11 cellular contexts compared by ENCODE assay signal in the genomic region with DNA sequence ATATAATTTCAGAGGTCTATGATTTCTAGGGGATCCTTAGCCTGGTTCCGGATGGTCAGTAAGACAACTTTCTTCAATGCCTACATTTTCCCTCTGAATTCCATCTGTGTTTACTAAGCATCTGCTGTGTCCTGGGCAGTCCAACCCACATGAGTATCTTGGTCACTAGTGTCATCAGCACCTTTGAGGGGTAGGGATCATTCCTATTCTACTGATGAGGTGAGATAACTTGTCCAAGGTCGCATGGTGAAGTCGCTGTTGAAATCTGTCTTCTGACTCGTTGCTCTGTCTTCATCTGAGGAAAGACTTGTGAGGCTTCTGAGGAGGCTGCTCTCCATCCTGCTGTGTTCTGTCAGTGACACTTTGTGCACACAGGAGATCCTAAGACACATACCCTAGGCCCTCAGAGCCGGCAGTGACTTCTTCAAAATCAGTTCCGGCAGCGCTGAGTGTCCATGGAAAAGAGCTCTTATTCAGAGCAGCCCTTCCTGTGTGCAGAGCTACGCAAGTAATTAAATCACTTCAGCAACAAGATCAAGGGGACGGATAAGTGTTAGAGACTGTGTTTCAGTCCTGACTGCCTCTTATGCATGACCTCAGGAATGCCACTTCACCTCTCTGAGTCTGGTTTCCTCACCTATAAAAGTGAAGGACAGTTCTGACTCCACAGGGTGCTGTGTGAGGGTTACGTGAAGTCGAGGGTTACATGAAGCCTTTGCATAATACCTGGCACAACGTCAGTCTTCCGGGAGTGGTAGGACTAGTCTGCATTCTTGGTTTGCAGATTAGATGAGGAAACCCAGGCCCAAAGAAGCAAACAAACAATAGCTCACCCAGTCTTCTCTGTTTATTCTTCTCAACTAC. TPM values are rescaled to one million over a fixed set of nuclear protein-coding genes. Genes with fewer than 3 reads are reported as not detected.
DNase-seq lines count a peak whose midpoint lies in the region; ATAC-seq and TF ChIP-seq lines count a peak whose summit lies in the region.
"Had no signal": no experiment of that assay in that cellular context is flagged by ENCODE, and none has a peak within 500 bp of the region (broad histone marks: within the 10 kb centered on the region; RNA-seq: fewer than 3 reads in every experiment).

No MANE protein-coding gene starts in this region.

- no peak overlapping the region for H3K4me2 ChIP-seq in osteoblast (ENCODE audit: insufficient read depth, low read length)

- no peaks in the 10 kb centered on the region for H3K27me3 Mint-ChIP-seq in Calu3 (ENCODE audit: unreplicated experiment)
- no peaks in the 10 kb centered on the region for H3K27me3 Mint-ChIP-seq in CD4-positive, alpha-beta T cell

- POLR2A ChIA-PET in CD4-positive, alpha-beta T cell (lab: Charles Lee) = no interaction called here

- H3K4me3 ChIP-seq in osteoblast (ENCODE audit: insufficient read depth, low read length) = no peak overlapping the region
- H3K4me3 ChIP-seq in effector memory CD4-positive, alpha-beta T cell (ENCODE audit: insufficient read depth, low read depth, low read length, poor library complexity, severe bottlenecking) = no peak overlapping the region
- H3K4me3 ChIP-seq: thoracic aorta had no signal

- peaks cover 29% of the 10 kb centered on the region for H3K4me1 ChIP-seq in osteoblast (ENCODE audit: insufficient read depth, low read length)
- no peaks in the 10 kb centered on the region for H3K4me1 ChIP-seq in effector memory CD4-positive, alpha-beta T cell (ENCODE audit: control insufficient read depth, insufficient read depth, low read length, poor library complexity, severe bottlenecking)

- BruUV-seq in Calu3 (replicated peaks; lab: Mats Ljungman, UMichigan) = no TSS peak

- peaks cover 51% of the 10 kb centered on the region for H3K36me3 ChIP-seq in osteoblast (ENCODE audit: insufficient read depth, low read length)
- peaks cover 36% of the 10 kb centered on the region for H3K36me3 ChIP-seq in effector memory CD4-positive, alpha-beta T cell (ENCODE audit: control insufficient read depth, insufficient read depth, low read length)

- H3K9me3 ChIP-seq in osteoblast (ENCODE audit: low read depth, low read length) = no peaks in the 10 kb centered on the region
- no peaks in the 10 kb centered on the region for H3K9me3 ChIP-seq in effector memory CD4-positive, alpha-beta T cell (ENCODE audit: control insufficient read depth, low read length)
- no peaks in the 10 kb centered on the region for H3K9me3 ChIP-seq in CD4-positive, alpha-beta T cell (ENCODE audit: control insufficient read depth, low read length)
- H3K9me3 ChIP-seq: thoracic aorta had no signal

- intact Hi-C loops in Calu3 (cut with micrococcal nuclease; ENCODE audit: unreplicated experiment) = no loop called here
- intact Hi-C loops in CD4-positive, alpha-beta T cell (cut with DNase I, micrococcal nuclease) = no loop called here

- no peak overlapping the region for H2AFZ ChIP-seq in osteoblast (ENCODE audit: low read length)

- H3K27ac ChIP-seq in osteoblast (ENCODE audit: low read depth, low read length) = peak overlapping the region; percentile 7
- H3K27ac ChIP-seq in effector memory CD4-positive, alpha-beta T cell (ENCODE audit: insufficient read depth, low read length, poor library complexity, severe bottlenecking) = no peak overlapping the region
- no peak overlapping the region for H3K27ac ChIP-seq in CD4-positive, alpha-beta T cell (ENCODE audit: low read depth, low read length)
- H3K27ac ChIP-seq: thoracic aorta had no signal

- H3K9me3 Mint-ChIP-seq in Calu3 (ENCODE audit: low read depth, unreplicated experiment) = no peaks in the 10 kb centered on the region
- no peaks in the 10 kb centered on the region for H3K9me3 Mint-ChIP-seq in CD4-positive, alpha-beta T cell

- H3K36me3 Mint-ChIP-seq in Calu3 (ENCODE audit: insufficient read depth, unreplicated experiment) = peaks cover 56% of the 10 kb centered on the region
- H3K36me3 Mint-ChIP-seq in CD4-positive, alpha-beta T cell (ENCODE audit: low read depth) = peaks cover 64% of the 10 kb centered on the region

- H3K4me1 Mint-ChIP-seq in Calu3 (ENCODE audit: low read depth, unreplicated experiment) = peaks cover 52% of the 10 kb centered on the region
- no peaks in the 10 kb centered on the region for H3K4me1 Mint-ChIP-seq in CD4-positive, alpha-beta T cell (ENCODE audit: low read depth)

- TF ChIP-seq CTCF in Calu3 (IDR thresholded peaks at IDR 0.05; ENCODE audit: unreplicated experiment) (no peak), osteoblast (IDR thresholded peaks at IDR 0.05; ENCODE audit: extremely low read depth, low read depth, low read length) (no peak)
- no peak for TF ChIP-seq CTCF in CD4-positive, alpha-beta T cell (IDR thresholded peaks at IDR 0.05)

- CTCF ChIA-PET in Calu3 (lab: Charles Lee) = interaction anchor here (0.6 to 3.2 kb wide), 9 partner anchors 10 to 1541 kb away, joined by 3 to 42 read pairs (median 3); no protein-coding TSS in a partner anchor
- CTCF ChIA-PET in CD4-positive, alpha-beta T cell (lab: Charles Lee) = interaction anchor here (0.8 to 1.3 kb wide), 3 partner anchors 10 to 75 kb away, joined by 3 to 9 read pairs (median 3); no protein-coding TSS in a partner anchor

- DNase-seq in Calu3 = peak; percentile 46
- peak; percentile 61 for DNase-seq in NCI-H2196 treated with DMSO at 0.1 percent for 48 hours (lab: John Stamatoyannopoulos, UW; ENCODE audit: unreplicated experiment)
- no peak for DNase-seq in osteoblast (ENCODE audit: insufficient read length, low spot score, missing footprints)
- no peak for DNase-seq in effector memory CD4-positive, alpha-beta T cell
- DNase-seq in NCI-H345 treated with DMSO at 0.1 percent for 48 hours (lab: John Stamatoyannopoulos, UW; ENCODE audit: unreplicated experiment) = no peak
- no peak for DNase-seq in CD4-positive, alpha-beta T cell
- DNase-seq: activated CD8-positive, alpha-beta memory T cell treated with anti-CD3 and anti-CD28 coated beads, Interleukin-2, amount 50 U/mL, for 4 hours; T-helper 9 cell had no signal

- H3K4me3 Mint-ChIP-seq in Calu3 (ENCODE audit: low read depth, unreplicated experiment) = no peak overlapping the region
- H3K4me3 Mint-ChIP-seq in CD4-positive, alpha-beta T cell = no peak overlapping the region

- H3K27ac Mint-ChIP-seq in Calu3 (ENCODE audit: unreplicated experiment) = peak overlapping the region; percentile 61
- H3K27ac Mint-ChIP-seq in CD4-positive, alpha-beta T cell = no peak overlapping the region

- H3K27me3 ChIP-seq in osteoblast (ENCODE audit: insufficient read depth, low read length) = no peaks in the 10 kb centered on the region
- no peaks in the 10 kb centered on the region for H3K27me3 ChIP-seq in effector memory CD4-positive, alpha-beta T cell (replicated peaks; ENCODE audit: control insufficient read depth, insufficient read depth, low read length, poor library complexity, severe bottlenecking)
- no peaks in the 10 kb centered on the region for H3K27me3 ChIP-seq in CD4-positive, alpha-beta T cell (ENCODE audit: control insufficient read depth, insufficient read depth, low read length)

- ATAC-seq in esophagus mucosa (peak; percentile 86), GM18519 (IDR thresholded peaks at IDR 0.05; ENCODE audit: low FRiP score, unreplicated experiment) (no peak)
- ATAC-seq in CD4-positive, alpha-beta T cell (ENCODE audit: poor library complexity) = no peak

- H4K20me1 ChIP-seq in osteoblast (ENCODE audit: insufficient read depth, low read length) = peaks cover 3% of the 10 kb centered on the region

- no peaks in the 10 kb centered on the region for H3K79me2 ChIP-seq in osteoblast (ENCODE audit: insufficient read depth, low read length)

RNA-seq across cellular contexts. Expression of a gene that starts 28.4 kb away (rescaled TPM):
- 226 and 233 TPM in 2 replicates for total RNA-seq in Calu3 (2022)
- total RNA-seq in esophagus mucosa = 164 TPM
- total RNA-seq in osteoblast = 89.3 and 139 TPM in 2 replicates
- total RNA-seq in CD4-positive, alpha-beta T cell = 10 to 100 TPM; 25.6 to 30.4 TPM

RNA-seq across cellular contexts. Expression of a gene that starts 43.7 kb away (rescaled TPM):
- total RNA-seq in Calu3 (2022) (21.5 and 23.2 TPM in 2 replicates), esophagus mucosa (45.3 TPM), osteoblast (14.5 and 19.7 TPM in 2 replicates)
- 10 to 100 TPM; 33.4 to 37.4 TPM for total RNA-seq in CD4-positive, alpha-beta T cell

Comparison
In these comparisons a context has a peak if more than half of its experiments do, and no peak if none do; other contexts are left out.
1. DNase-seq: peak in Calu3 (single experiment) and NCI-H2196 treated with DMSO at 0.1 percent for 48 hours (single experiment); none in osteoblast (single experiment), effector memory CD4-positive, alpha-beta T cell (0 of 3), NCI-H345 treated with DMSO at 0.1 percent for 48 hours (single experiment) and CD4-positive, alpha-beta T cell (0 of 10).